Comparison of ENCODE assay signal across 19 cellular contexts in the genomic region with DNA sequence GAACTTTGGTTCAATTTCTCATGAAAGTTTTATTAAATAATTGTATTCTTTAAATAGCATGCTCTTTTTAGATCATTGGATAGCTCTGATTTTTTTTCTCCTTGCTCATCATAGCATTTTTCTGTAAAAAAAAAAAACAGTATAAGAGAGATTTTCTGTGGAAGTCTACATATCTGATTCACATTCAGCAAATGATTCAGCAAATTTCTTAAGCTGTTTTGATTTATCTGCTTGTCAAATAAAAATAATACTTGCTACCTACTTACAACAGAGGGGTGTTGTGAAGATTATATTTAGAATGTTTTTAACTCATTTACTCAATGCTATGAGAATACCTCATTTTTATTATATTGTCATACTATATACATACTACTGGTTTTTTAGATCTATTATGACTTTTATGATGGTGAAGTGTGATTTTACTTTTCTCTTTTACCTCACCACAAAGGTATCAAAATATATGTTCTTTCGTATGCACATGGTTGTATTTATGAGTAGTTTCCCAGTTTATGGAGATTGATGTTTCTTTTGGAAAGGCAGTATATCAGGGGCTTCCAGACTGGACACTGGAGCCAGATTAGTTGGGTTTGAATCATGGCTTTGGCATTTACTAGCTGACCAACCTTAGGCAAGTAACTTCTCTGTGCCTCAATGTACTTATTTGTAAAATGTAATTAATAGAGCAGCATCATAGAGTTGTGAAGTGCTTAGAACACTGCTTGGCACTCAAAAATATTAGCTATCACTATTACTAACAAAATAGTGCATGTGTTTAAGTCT. TPM values are rescaled to one million over a fixed set of nuclear protein-coding genes. Genes with fewer than 3 reads are reported as not detected.
DNase-seq lines count a peak whose midpoint lies in the region; ATAC-seq and TF ChIP-seq lines count a peak whose summit lies in the region.
"Had no signal": no experiment of that assay in that cellular context is flagged by ENCODE, and none has a peak within 500 bp of the region (broad histone marks: within the 10 kb centered on the region; RNA-seq: fewer than 3 reads in every experiment).

No MANE protein-coding gene starts in this region.

- POLR2A ChIA-PET in HEK293 (lab: Yijun Ruan, JAX): interaction anchor here (0.6 to 1.0 kb wide), 2 partner anchors 8 to 121 kb away, joined by 3 to 4 read pairs; no protein-coding TSS in a partner anchor
- POLR2A ChIA-PET in SK-N-SH (lab: Yijun Ruan, JAX): no interaction called here

- H3K9ac ChIP-seq in SK-N-SH: no peak overlapping the region
- H3K9ac ChIP-seq in skeletal muscle satellite cell (ENCODE audit: low read depth, low read length): peak overlapping the region; percentile 50

- TF ChIP-seq EP300 in SK-N-SH (IDR thresholded peaks at IDR 0.05; ENCODE audit: borderline replicate concordance in 1 of 2, low read depth in 1 of 2, low read length in 1 of 2): no peak

- H3K27me3 ChIP-seq in SK-N-SH (ENCODE audit: insufficient read depth) (no peaks in the 10 kb centered on the region), skeletal muscle satellite cell (ENCODE audit: control insufficient read depth, insufficient read depth, low read length) (no peaks in the 10 kb centered on the region)
- H3K27me3 ChIP-seq: tibial artery had no signal

- H3K9me3 ChIP-seq in HEK293 (ENCODE audit: control insufficient read depth, insufficient read depth, low read depth, low read length) (no peaks in the 10 kb centered on the region), SK-N-SH (no peaks in the 10 kb centered on the region), skeletal muscle satellite cell (replicated peaks; ENCODE audit: low read length) (no peaks in the 10 kb centered on the region)
- H3K9me3 ChIP-seq: tibial artery had no signal

- H3K27ac Mint-ChIP-seq in natural killer cell: no peak overlapping the region
- H3K27ac Mint-ChIP-seq: activated CD4-positive, alpha-beta T cell treated with anti-CD3 and anti-CD28 coated beads for 36 hours; stimulated activated naive B cell treated with anti-CD40 and anti-IgM and Interleukin-4, amounts not matched to agents 10 μg/mL and 1 μg/mL and 100 μg/mL, for 72 hours had no signal

- no peak for TF ChIP-seq RAD21 in SK-N-SH (IDR thresholded peaks at IDR 0.05; ENCODE audit: low read length)

- H3K9me3 Mint-ChIP-seq in natural killer cell: no peaks in the 10 kb centered on the region
- H3K9me3 Mint-ChIP-seq: CD14-positive monocyte; neural crest cell; stimulated activated naive B cell treated with anti-CD40 and anti-IgM and Interleukin-4, amounts not matched to agents 10 μg/mL and 1 μg/mL and 100 μg/mL, for 72 hours had no signal

- H3F3A ChIP-seq in SK-N-SH (replicated peaks; ENCODE audit: insufficient read depth): peaks cover 34% of the 10 kb centered on the region

- H3K27ac ChIP-seq in HEK293 (ENCODE audit: extremely low read depth, low read depth, low read length) (no peak overlapping the region), SK-N-SH (ENCODE audit: low read depth in 2 of 2, low read length in 1 of 2) (peak overlapping the region in 1 of 2 experiments; percentile 78; a peak in 3 of 4 replicates)

- no peak for TF ChIP-seq CTCF in HEK293 (tag by site-specific recombination; IDR thresholded peaks at IDR 0.05)
- TF ChIP-seq CTCF in SK-N-SH (IDR thresholded peaks at IDR 0.05): no peak
- no peak for TF ChIP-seq CTCF in natural killer cell (IDR thresholded peaks at IDR 0.05)

- peaks cover 95% of the 10 kb centered on the region for H3K79me2 ChIP-seq in SK-N-SH (ENCODE audit: insufficient read depth)

- intact Hi-C loops in natural killer cell (cut with micrococcal nuclease): no loop called here

- H3K27me3 Mint-ChIP-seq in natural killer cell (ENCODE audit: low read depth in 2 of 2): no peaks in the 10 kb centered on the region
- H3K27me3 Mint-ChIP-seq: activated CD4-positive, alpha-beta T cell treated with anti-CD3 and anti-CD28 coated beads for 36 hours; stimulated activated naive B cell treated with anti-CD40 and anti-IgM and Interleukin-4, amounts not matched to agents 10 μg/mL and 1 μg/mL and 100 μg/mL, for 72 hours had no signal

- H3K4me1 ChIP-seq in HEK293 (ENCODE audit: control insufficient read depth, insufficient read depth, low read length): peaks cover 10% of the 10 kb centered on the region; the same call in 1 of the 2 replicates
- H3K4me1 ChIP-seq in SK-N-SH (ENCODE audit: control insufficient read depth in 1 of 2, insufficient read depth in 2 of 2, low read depth in 1 of 2, low read length in 1 of 2): peaks cover 11 to 54% of the 10 kb centered on the region in 2 experiments
- peaks cover 96% of the 10 kb centered on the region for H3K4me1 ChIP-seq in skeletal muscle satellite cell (ENCODE audit: control insufficient read depth, insufficient read depth, low read length)

- CTCF ChIA-PET in HEK293 (lab: Yijun Ruan, JAX): interaction anchor here (0.9 to 1.6 kb wide), 2 partner anchors 10 to 11 kb away, joined by 3 to 7 read pairs; no protein-coding TSS in a partner anchor
- CTCF ChIA-PET in SK-N-SH (lab: Yijun Ruan, JAX): no interaction called here

- H3K4me1 Mint-ChIP-seq in natural killer cell: peaks cover 3 to 11% of the 10 kb centered on the region in 2 donors

- H3K4me3 Mint-ChIP-seq in natural killer cell: no peak overlapping the region
- H3K4me3 Mint-ChIP-seq: activated CD4-positive, alpha-beta T cell treated with anti-CD3 and anti-CD28 coated beads for 36 hours; CD14-positive monocyte; stimulated activated naive B cell treated with anti-CD40 and anti-IgM and Interleukin-4, amounts not matched to agents 10 μg/mL and 1 μg/mL and 100 μg/mL, for 72 hours had no signal

- no peak for DNase-seq in SK-N-SH
- peak; percentile 70 for DNase-seq in fibroblast of peridontal ligament (ENCODE audit: extremely low read depth)
- DNase-seq in 8988T: no peak
- DNase-seq in inferior parietal cortex (ENCODE audit: extremely low spot score): no peak
- DNase-seq in natural killer cell: no peak
- DNase-seq: activated effector memory CD4-positive, alpha-beta T cell treated with anti-CD3 and anti-CD28 coated beads, Interleukin-2, amount 50 U/mL, for 16 hours; amygdala; left cardiac atrium; NCI-H1048; NCI-H524; retina; stimulated activated naive B cell treated with anti-CD40 and anti-IgM and Interleukin-4, amounts not matched to agents 10 μg/mL and 1 μg/mL and 100 μg/mL, for 72 hours; tibial artery had no signal

- no peak for ATAC-seq in HG02870 (IDR thresholded peaks at IDR 0.05; ENCODE audit: unreplicated experiment)
- no peak for ATAC-seq in natural killer cell

- no peak overlapping the region for H2AFZ ChIP-seq in SK-N-SH (ENCODE audit: low read depth)

- no peaks in the 10 kb centered on the region for H3K36me3 ChIP-seq in HEK293 (ENCODE audit: control insufficient read depth in 2 of 2, insufficient read depth in 1 of 2, low read length in 2 of 2)
- H3K36me3 ChIP-seq in SK-N-SH (replicated peaks in 1 of 2; ENCODE audit: control insufficient read depth in 1 of 2, insufficient read depth in 2 of 2, low read length in 1 of 2): no peaks in the 10 kb centered on the region
- H3K36me3 ChIP-seq in skeletal muscle satellite cell (ENCODE audit: insufficient read depth, low read length): peaks cover 6% of the 10 kb centered on the region
- H3K36me3 ChIP-seq: tibial artery had no signal

- peaks cover 55% of the 10 kb centered on the region for H4K20me1 ChIP-seq in SK-N-SH (ENCODE audit: insufficient read depth)

- H3K9me2 ChIP-seq in SK-N-SH: no peaks in the 10 kb centered on the region

- WGBS in SK-N-SH (ENCODE audit: low lambda C conversion rate): 32% methylated on average over 1 of the region's 1 CpG

- H3K4me2 ChIP-seq in SK-N-SH (peak overlapping the region; percentile 46), skeletal muscle satellite cell (ENCODE audit: low read length) (peak overlapping the region; percentile 57)

- H3K4me3 ChIP-seq in HEK293 (ENCODE audit: low read depth, low read length): no peak overlapping the region
- no peak overlapping the region for H3K4me3 ChIP-seq in SK-N-SH (ENCODE audit: low read depth in 2 of 2, low read length in 1 of 2)
- peak overlapping the region; percentile 4 for H3K4me3 ChIP-seq in skeletal muscle satellite cell (ENCODE audit: low read length)
- H3K4me3 ChIP-seq: tibial artery had no signal

- no peaks in the 10 kb centered on the region for H3K36me3 Mint-ChIP-seq in natural killer cell
- H3K36me3 Mint-ChIP-seq: CD14-positive monocyte had no signal

TF ChIP-seq in HEK293, 187 proteins besides CTCF, POLR2A, EP300 and RAD21 (continues in another document):
- TF ChIP-seq ZNF174 (tag by site-specific recombination; IDR thresholded peaks at IDR 0.05): no peak
- TF ChIP-seq ZNF555 (tag by site-specific recombination; conservative IDR thresholded peaks at IDR 0.05): no peak
- TF ChIP-seq ZNF629 (tag by site-specific recombination; IDR thresholded peaks at IDR 0.05): peak; percentile 23; the same call in 1 of the 2 replicates

TF ChIP-seq in SK-N-SH, 30 proteins besides CTCF, POLR2A, EP300 and RAD21:
- 0 out of 2 replicates have a peak, but pooled peaks have one; percentile 24 for TF ChIP-seq TCF12 (IDR thresholded peaks at IDR 0.05)
- peak; percentile 25; the same call in 1 of the 2 replicates for TF ChIP-seq FOSL2 (IDR thresholded peaks at IDR 0.05; ENCODE audit: borderline replicate concordance, low read depth)
- TF ChIP-seq RFX5 (IDR thresholded peaks at IDR 0.05; ENCODE audit: low read length): no peak
- TF ChIP-seq, protein P1, sequence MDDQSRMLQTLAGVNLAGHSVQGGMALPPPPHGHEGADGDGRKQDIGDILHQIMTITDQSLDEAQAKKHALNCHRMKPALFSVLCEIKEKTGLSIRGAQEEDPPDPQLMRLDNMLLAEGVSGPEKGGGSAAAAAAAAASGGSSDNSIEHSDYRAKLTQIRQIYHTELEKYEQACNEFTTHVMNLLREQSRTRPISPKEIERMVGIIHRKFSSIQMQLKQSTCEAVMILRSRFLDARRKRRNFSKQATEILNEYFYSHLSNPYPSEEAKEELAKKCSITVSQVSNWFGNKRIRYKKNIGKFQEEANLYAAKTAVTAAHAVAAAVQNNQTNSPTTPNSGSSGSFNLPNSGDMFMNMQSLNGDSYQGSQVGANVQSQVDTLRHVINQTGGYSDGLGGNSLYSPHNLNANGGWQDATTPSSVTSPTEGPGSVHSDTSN (IDR thresholded peaks at IDR 0.05): peak; percentile 18; the same call in 1 of the 2 replicates

RNA-seq across cellular contexts. Expression of a gene that starts 25.5 kb away (rescaled TPM):
- 19.9 and 27.9 TPM in 2 replicates for polyA plus RNA-seq in SK-N-SH (2012; rRNA removed)
- 29.4 and 36.6 TPM in 2 replicates for polyA plus RNA-seq in SK-N-SH (2012; cell fraction: cytosol; rRNA removed)
- polyA plus RNA-seq in SK-N-SH (2012; cell fraction: nucleus; rRNA removed): 11.4 and 27.7 TPM in 2 replicates
- total RNA-seq in skeletal muscle satellite cell (2012; rRNA removed): 229 and 297 TPM in 2 replicates
- total RNA-seq in natural killer cell: 10 to 100 TPM; 64.9 to 98.3 (median 97.6) TPM
